Comparison of ENCODE assay signal across 8 cellular contexts in genomic region chr9:128684325-128685021, GRCh38. TPM values are rescaled to one million over a fixed set of nuclear protein-coding genes. Genes with fewer than 3 reads are reported as not detected.
A peak's percentile ranks its signal among the peaks of the same experiment; 100 is the strongest.
DNase-seq lines count a peak whose midpoint lies in the region; ATAC-seq and TF ChIP-seq lines count a peak whose summit lies in the region.

No MANE protein-coding gene starts in this region.

- in situ Hi-C loops in transverse colon (cut with MboI; ENCODE audit: low pct_ligation_motif_present in 1 of 4, low pct_unique_long_range_greater_than_20kb in 1 of 4, low sequenced_read_pairs in 3 of 4), result no loop called here

- no peaks in the 10 kb centered on the region for H3K27me3 Mint-ChIP-seq in osteocyte (ENCODE audit: unreplicated experiment)

- H3K36me3 Mint-ChIP-seq in osteocyte (ENCODE audit: unreplicated experiment), result no peaks in the 10 kb centered on the region

- H3K36me3 ChIP-seq in RWPE2 (ENCODE audit: low read depth) (peaks cover 12% of the 10 kb centered on the region; the same call in 1 of the 2 replicates), transverse colon (no peaks in the 10 kb centered on the region)

- no peaks in the 10 kb centered on the region for H3K9me3 Mint-ChIP-seq in osteocyte (ENCODE audit: unreplicated experiment)

- TF ChIP-seq POLR2A in transverse colon (IDR thresholded peaks at IDR 0.05), result peak; percentile 87

- peak; percentile 78 for DNase-seq in NCI-H1436 (lab: John Stamatoyannopoulos, UW)
- DNase-seq in NCI-H1436 treated with DMSO at 0.1 percent for 48 hours (lab: John Stamatoyannopoulos, UW), result no peak
- peak; percentile 90 for DNase-seq in RWPE2 (ENCODE audit: low spot score)
- DNase-seq in activated gamma-delta T cell (lab: John Stamatoyannopoulos, UW), result peak; percentile 24
- peak; percentile 46 for DNase-seq in globus pallidus (ENCODE audit: low spot score)
- DNase-seq in osteocyte (ENCODE audit: extremely low spot score, unreplicated experiment), result no peak
- peak; percentile 92 for DNase-seq in transverse colon

- peak overlapping the region; percentile 48 for H3K4me3 ChIP-seq in RWPE2 (ENCODE audit: severe bottlenecking)
- peak overlapping the region; percentile 52 to 66 (median 58) for H3K4me3 ChIP-seq in transverse colon

- peak overlapping the region; percentile 93 for H3K27ac Mint-ChIP-seq in osteocyte (ENCODE audit: unreplicated experiment)

- TF ChIP-seq EP300 in transverse colon (IDR thresholded peaks at IDR 0.05; ENCODE audit: low read depth), result no peak

- ATAC-seq in HG03460 (IDR thresholded peaks at IDR 0.05; ENCODE audit: unreplicated experiment), result peak; percentile 32
- ATAC-seq in RWPE2 (ENCODE audit: low read depth), result peak; percentile 85

- H3K4me1 Mint-ChIP-seq in osteocyte (ENCODE audit: unreplicated experiment), result peaks cover 41% of the 10 kb centered on the region

- H3K4me1 ChIP-seq in RWPE2 (ENCODE audit: insufficient read depth, poor library complexity, severe bottlenecking), result peaks cover 21% of the 10 kb centered on the region
- peaks cover 18 to 52% (median 37%) of the 10 kb centered on the region in 4 donors for H3K4me1 ChIP-seq in transverse colon

- WGBS in transverse colon (ENCODE audit: low coverage in 1 of 2), 2 donors, result 4 to 7% methylated on average over 12 to 14 of the region's 14 CpGs

- peak overlapping the region; percentile 94 for H3K4me3 Mint-ChIP-seq in osteocyte (ENCODE audit: unreplicated experiment)

- H3K9me3 ChIP-seq in RWPE2 (ENCODE audit: severe bottlenecking) (no peaks in the 10 kb centered on the region), transverse colon (no peaks in the 10 kb centered on the region)

- H3K27me3 ChIP-seq in RWPE2 (ENCODE audit: insufficient read depth, poor library complexity, severe bottlenecking) (no peaks in the 10 kb centered on the region), transverse colon (no peaks in the 10 kb centered on the region)

- no peak for TF ChIP-seq CTCF in RWPE2 (IDR thresholded peaks at IDR 0.05; ENCODE audit: poor library complexity, severe bottlenecking)
- no peak for TF ChIP-seq CTCF in osteocyte (IDR thresholded peaks at IDR 0.05)
- TF ChIP-seq CTCF in transverse colon (IDR thresholded peaks at IDR 0.05), result no peak

- intact Hi-C loops in transverse colon (cut with DNase I; ENCODE audit: low total_unique reads), result no loop called here

- H3K27ac ChIP-seq in RWPE2 (ENCODE audit: poor library complexity, severe bottlenecking), result peak overlapping the region; percentile 92
- H3K27ac ChIP-seq in transverse colon, result peak overlapping the region; percentile 87 to 91 (median 90)

RNA-seq across cellular contexts. Expression of gene SET, which starts 4.5 kb away (rescaled TPM):
- total RNA-seq in osteocyte (381 and 382 TPM in 2 replicates), transverse colon (100 to 1,000 TPM in 1 of 4 donors, 10 to 100 TPM in 3; 29.2 to 153 (median 64.4) TPM)

RNA-seq across cellular contexts. Expression of gene PKN3, which starts 17.8 kb away (rescaled TPM):
- total RNA-seq in osteocyte (7.5 and 8.0 TPM in 2 replicates), transverse colon (10 to 100 TPM in 1 of 4 donors, 1 to 10 TPM in 3; 1.9 to 20.1 (median 5.8) TPM)

RNA-seq across cellular contexts. Expression of gene DYNC2I2, which starts 27.8 kb away (rescaled TPM):
- 62.5 and 68.6 TPM in 2 replicates for total RNA-seq in osteocyte
- total RNA-seq in transverse colon, result 100 to 1,000 TPM in 2 of 4 donors, 10 to 100 TPM in 2; 41.4 to 160 (median 94.9) TPM

RNA-seq across cellular contexts. Expression of gene ZDHHC12, which starts 39.5 kb away (rescaled TPM):
- 24.7 and 24.8 TPM in 2 replicates for total RNA-seq in osteocyte
- 100 to 1,000 TPM in 2 of 4 donors, 10 to 100 TPM in 2; 35.6 to 190 (median 123) TPM for total RNA-seq in transverse colon

Comparison
In these comparisons a context has a peak if more than half of its experiments do, and no peak if none do; other contexts are left out.
1. DNase-seq: peak in NCI-H1436 (single experiment), RWPE2 (single experiment), activated gamma-delta T cell (single experiment), globus pallidus (single experiment) and transverse colon (single experiment); none in NCI-H1436 treated with DMSO at 0.1 percent for 48 hours (single experiment) and osteocyte (single experiment).